8 cellular contexts compared by ENCODE assay signal in the genomic region with DNA sequence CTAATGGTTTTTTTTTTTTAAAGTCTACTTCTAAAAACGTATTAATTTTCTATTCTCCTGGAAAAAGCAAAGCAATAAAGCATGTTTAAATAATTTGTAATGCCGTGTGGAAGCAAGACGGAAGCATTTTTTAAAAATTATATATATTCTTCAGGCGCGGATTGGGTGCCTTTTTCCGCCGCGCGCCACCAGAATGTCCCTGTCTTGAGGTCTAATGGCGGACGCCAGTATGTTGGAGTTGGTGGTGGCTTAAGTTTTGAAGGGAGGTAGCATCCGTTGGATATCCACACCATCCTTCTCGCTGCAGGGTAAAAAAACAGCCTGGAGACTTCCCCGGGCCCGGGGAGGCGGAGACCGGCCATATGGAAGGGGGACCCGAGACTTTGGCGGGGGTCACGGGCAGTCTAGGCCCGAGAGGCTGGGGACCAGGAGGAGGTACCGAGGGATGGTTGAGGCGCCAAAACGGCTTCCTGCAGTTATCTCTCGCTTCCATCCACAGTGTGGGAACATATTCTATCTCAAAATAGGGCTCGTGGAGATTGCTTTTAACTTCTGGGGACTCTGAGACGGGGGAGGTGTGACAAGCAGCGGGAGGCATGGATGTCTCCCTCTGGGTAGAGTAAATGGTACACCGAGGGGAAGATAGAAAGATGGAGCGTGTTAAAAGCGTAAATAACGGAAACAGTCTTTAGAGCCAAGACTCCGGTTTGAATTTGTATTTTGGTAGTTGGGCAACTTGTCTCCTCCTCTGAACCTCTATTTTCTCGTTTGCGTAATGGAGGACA. TPM values are rescaled to one million over a fixed set of nuclear protein-coding genes. Genes with fewer than 3 reads are reported as not detected.
DNase-seq lines count a peak whose midpoint lies in the region; ATAC-seq and TF ChIP-seq lines count a peak whose summit lies in the region.

Gene SF3B3 (plus strand): TSS at position 196 of the 785 bp plus-strand sequence. CDS start 2,841 bp downstream, outside the sequence.

- intact Hi-C loops in CD14-positive monocyte (cut with micrococcal nuclease) (loop anchor here (5.0 to 10.0 kb wide), 4 partner anchors 69 to 177 kb away; partner anchors contain the start of genes DDX19A (in 1 of the 2) and FCSK (in 1 of the 2)), PC-9 (cut with micrococcal nuclease; ENCODE audit: unreplicated experiment) (loop anchor here (2.0 kb wide), 1 partner anchor 143 kb away; no protein-coding TSS in a partner anchor)

- H3K4me3 Mint-ChIP-seq in CD14-positive monocyte = peak within 1 kb of the TSS; percentile 96 to 99
- H3K4me3 Mint-ChIP-seq in naive thymus-derived CD8-positive, alpha-beta T cell = peak within 1 kb of the TSS; percentile 94 to 100 (median 98)
- peak within 1 kb of the TSS; percentile 98 for H3K4me3 Mint-ChIP-seq in stimulated activated naive CD8-positive, alpha-beta T cell treated with anti-CD3 and anti-CD28 coated beads, Interleukin-15, Interleukin-2, amounts not matched to agents 100 ng/mL and 50 ng/mL, for 24 hours

- peak within 1 kb of the TSS; percentile 96 for H2AFZ ChIP-seq in PC-9

- peak within 1 kb of the TSS; percentile 99 for H3K4me3 ChIP-seq in PC-9
- peak within 1 kb of the TSS; percentile 98 for H3K4me3 ChIP-seq in fibroblast of mammary gland (ENCODE audit: control insufficient read depth, low read depth, low read length)

- H3K9me2 ChIP-seq in PC-9 (ENCODE audit: insufficient read depth) = no peaks in the 10 kb centered on the region

- TF ChIP-seq CTCF in CD14-positive monocyte (IDR thresholded peaks at IDR 0.05) = no peak
- no peak for TF ChIP-seq CTCF in PC-9 (conservative IDR thresholded peaks at IDR 0.05)
- TF ChIP-seq CTCF in fibroblast of mammary gland (conservative IDR thresholded peaks at IDR 0.05; ENCODE audit: control insufficient read depth, insufficient read depth, low read depth, low read length) = no peak

- H3K27me3 ChIP-seq in PC-9 (ENCODE audit: insufficient read depth, low read depth) = no peaks in the 10 kb centered on the region

- peaks cover 38% of the 10 kb centered on the region for H4K20me1 ChIP-seq in PC-9 (ENCODE audit: insufficient read depth)

- ATAC-seq in GM19452 (IDR thresholded peaks at IDR 0.05; ENCODE audit: unreplicated experiment) = peak; percentile 41
- ATAC-seq in naive thymus-derived CD8-positive, alpha-beta T cell = peak; percentile 73 to 75

- H3K4me1 ChIP-seq in PC-9 (replicated peaks; ENCODE audit: insufficient read depth) = peaks cover 39% of the 10 kb centered on the region

- BruUV-seq in PC-9 (replicated peaks; lab: Mats Ljungman, UMichigan) = no TSS peak

- peaks cover 24% of the 10 kb centered on the region for H3F3A ChIP-seq in PC-9 (ENCODE audit: insufficient read depth, low read depth)

- H3K4me1 Mint-ChIP-seq in CD14-positive monocyte = peaks cover 48% of the 10 kb centered on the region
- H3K4me1 Mint-ChIP-seq in naive thymus-derived CD8-positive, alpha-beta T cell = peaks cover 19 to 75% (median 61%) of the 10 kb centered on the region in 4 donors
- peaks cover 68% of the 10 kb centered on the region for H3K4me1 Mint-ChIP-seq in stimulated activated naive CD8-positive, alpha-beta T cell treated with anti-CD3 and anti-CD28 coated beads, Interleukin-15, Interleukin-2, amounts not matched to agents 100 ng/mL and 50 ng/mL, for 24 hours (ENCODE audit: low read depth)

- H3K36me3 Mint-ChIP-seq in CD14-positive monocyte = peaks cover 23 to 34% of the 10 kb centered on the region in 2 donors
- H3K36me3 Mint-ChIP-seq in naive thymus-derived CD8-positive, alpha-beta T cell = peaks cover 7 to 35% (median 7%) of the 10 kb centered on the region in 3 donors
- peaks cover 42% of the 10 kb centered on the region for H3K36me3 Mint-ChIP-seq in stimulated activated naive CD8-positive, alpha-beta T cell treated with anti-CD3 and anti-CD28 coated beads, Interleukin-15, Interleukin-2, amounts not matched to agents 100 ng/mL and 50 ng/mL, for 24 hours (ENCODE audit: low read depth)

- H3K27ac ChIP-seq in PC-9 = peak within 1 kb of the TSS; percentile 88

- no peaks in the 10 kb centered on the region for H3K9me3 Mint-ChIP-seq in CD14-positive monocyte
- H3K9me3 Mint-ChIP-seq in naive thymus-derived CD8-positive, alpha-beta T cell = no peaks in the 10 kb centered on the region
- H3K9me3 Mint-ChIP-seq in stimulated activated naive CD8-positive, alpha-beta T cell treated with anti-CD3 and anti-CD28 coated beads, Interleukin-15, Interleukin-2, amounts not matched to agents 100 ng/mL and 50 ng/mL, for 24 hours = no peaks in the 10 kb centered on the region

- H3K36me3 ChIP-seq in PC-9 (ENCODE audit: low read depth) = peaks cover 39% of the 10 kb centered on the region

- DNase-seq in CD14-positive monocyte (ENCODE audit: low spot score) (peak; percentile 60), HuH-7 (ENCODE audit: low spot score) (peak; percentile 55), PC-9 (peak; percentile 49 to 62), fibroblast of mammary gland (ENCODE audit: low read depth) (peak; percentile 37)
- DNase-seq in activated T-helper 1 cell treated with anti-CD3 and anti-CD28 coated beads, Interleukin-2, amount 50 U/mL, for 16 hours (ENCODE audit: low read depth in 1 of 2, low spot score in 1 of 2) = peak; percentile 47 to 57
- DNase-seq in naive thymus-derived CD8-positive, alpha-beta T cell = peak in 8 of 10 donors; percentile 57 to 95 (median 84)

- H3K79me2 ChIP-seq in PC-9 (ENCODE audit: low read depth) = peaks cover 73% of the 10 kb centered on the region

- peak within 1 kb of the TSS; percentile 94 to 99 (median 97) for H3K27ac Mint-ChIP-seq in CD14-positive monocyte
- peak within 1 kb of the TSS; percentile 96 to 100 (median 99) for H3K27ac Mint-ChIP-seq in naive thymus-derived CD8-positive, alpha-beta T cell
- H3K27ac Mint-ChIP-seq in stimulated activated naive CD8-positive, alpha-beta T cell treated with anti-CD3 and anti-CD28 coated beads, Interleukin-15, Interleukin-2, amounts not matched to agents 100 ng/mL and 50 ng/mL, for 24 hours = peak within 1 kb of the TSS; percentile 100

- POLR2A ChIA-PET in PC-9 (lab: Charles Lee; ENCODE audit: unreplicated experiment) = interaction anchor here (0.6 to 0.7 kb wide), 3 partner anchors 18 to 144 kb away, joined by 3 to 14 read pairs (median 11); no protein-coding TSS in a partner anchor
- POLR2A ChIA-PET in naive thymus-derived CD8-positive, alpha-beta T cell (lab: Charles Lee) = interaction anchor here (0.6 to 3.3 kb wide), 11 partner anchors 15 to 273 kb away, joined by 3 to 38 read pairs (median 4); partner anchors contain the start of genes AARS1, DDX19A and EXOSC6

- H3K27me3 Mint-ChIP-seq in CD14-positive monocyte (ENCODE audit: low read depth in 3 of 3) = peaks cover 0 to 4% (median 1%) of the 10 kb centered on the region in 3 donors
- H3K27me3 Mint-ChIP-seq in naive thymus-derived CD8-positive, alpha-beta T cell = no peaks in the 10 kb centered on the region
- no peaks in the 10 kb centered on the region for H3K27me3 Mint-ChIP-seq in stimulated activated naive CD8-positive, alpha-beta T cell treated with anti-CD3 and anti-CD28 coated beads, Interleukin-15, Interleukin-2, amounts not matched to agents 100 ng/mL and 50 ng/mL, for 24 hours

- no peaks in the 10 kb centered on the region for H3K9me3 ChIP-seq in PC-9 (ENCODE audit: insufficient read depth, low read depth)

- CTCF ChIA-PET in PC-9 (lab: Charles Lee) = no interaction called here

- H3K4me2 ChIP-seq in PC-9 = peak within 1 kb of the TSS; percentile 100

RNA-seq across cellular contexts. Expression of gene SF3B3, which starts in this region (rescaled TPM):
- polyA plus RNA-seq in CD14-positive monocyte = 10 to 100 TPM; 42.1 to 52.3 TPM
- total RNA-seq in PC-9 (2021) = 326 and 339 TPM in 2 replicates
- 100 to 1,000 TPM; 270 to 277 TPM for total RNA-seq in naive thymus-derived CD8-positive, alpha-beta T cell
- 100 to 1,000 TPM in 2 of 3 donors, 10 to 100 TPM in 1; 85.9 to 120 (median 104) TPM for polyA plus RNA-seq in naive thymus-derived CD8-positive, alpha-beta T cell

Comparison
In these comparisons a context has a peak if more than half of its experiments do, and no peak if none do; other contexts are left out.
1. Peak in every context shown above with its lines: DNase-seq, ATAC-seq, H3K4me3 ChIP-seq and H3K27ac ChIP-seq.